In the genomic region with DNA sequence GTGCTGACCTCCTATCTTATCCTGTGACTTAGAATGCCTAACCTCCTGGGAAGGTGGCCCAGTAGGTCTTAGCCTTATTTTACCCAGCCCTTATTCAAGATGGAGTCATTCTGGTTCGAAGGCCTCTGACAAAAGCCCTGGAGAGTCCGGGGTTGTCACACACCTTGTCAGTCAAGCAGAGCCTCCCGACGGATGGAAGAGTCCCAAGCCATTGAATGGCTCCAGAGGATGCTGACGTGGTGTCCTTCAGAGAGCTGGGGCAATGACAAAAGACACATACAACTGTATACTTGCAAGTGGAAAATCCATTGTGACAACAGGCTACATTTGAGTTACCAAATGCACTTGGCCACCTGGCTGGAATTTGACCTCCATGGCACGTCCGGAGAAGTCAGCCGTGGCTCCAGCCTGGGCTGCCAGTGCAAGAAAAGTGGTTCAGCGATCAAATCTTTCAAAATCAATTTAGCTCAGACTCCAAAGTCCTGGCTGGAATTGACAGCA, we compare ENCODE assay signal across 1 cellular context.
A peak's percentile ranks its signal among the peaks of the same experiment; 100 is the strongest.
TF ChIP-seq lines count a peak whose summit lies in the region.

No MANE protein-coding gene starts in this region.

TF ChIP-seq in HepG2, 621 proteins besides CTCF, POLR2A, EP300 and RAD21 (continued from another document and continues in another):
- TF ChIP-seq, protein P1, sequence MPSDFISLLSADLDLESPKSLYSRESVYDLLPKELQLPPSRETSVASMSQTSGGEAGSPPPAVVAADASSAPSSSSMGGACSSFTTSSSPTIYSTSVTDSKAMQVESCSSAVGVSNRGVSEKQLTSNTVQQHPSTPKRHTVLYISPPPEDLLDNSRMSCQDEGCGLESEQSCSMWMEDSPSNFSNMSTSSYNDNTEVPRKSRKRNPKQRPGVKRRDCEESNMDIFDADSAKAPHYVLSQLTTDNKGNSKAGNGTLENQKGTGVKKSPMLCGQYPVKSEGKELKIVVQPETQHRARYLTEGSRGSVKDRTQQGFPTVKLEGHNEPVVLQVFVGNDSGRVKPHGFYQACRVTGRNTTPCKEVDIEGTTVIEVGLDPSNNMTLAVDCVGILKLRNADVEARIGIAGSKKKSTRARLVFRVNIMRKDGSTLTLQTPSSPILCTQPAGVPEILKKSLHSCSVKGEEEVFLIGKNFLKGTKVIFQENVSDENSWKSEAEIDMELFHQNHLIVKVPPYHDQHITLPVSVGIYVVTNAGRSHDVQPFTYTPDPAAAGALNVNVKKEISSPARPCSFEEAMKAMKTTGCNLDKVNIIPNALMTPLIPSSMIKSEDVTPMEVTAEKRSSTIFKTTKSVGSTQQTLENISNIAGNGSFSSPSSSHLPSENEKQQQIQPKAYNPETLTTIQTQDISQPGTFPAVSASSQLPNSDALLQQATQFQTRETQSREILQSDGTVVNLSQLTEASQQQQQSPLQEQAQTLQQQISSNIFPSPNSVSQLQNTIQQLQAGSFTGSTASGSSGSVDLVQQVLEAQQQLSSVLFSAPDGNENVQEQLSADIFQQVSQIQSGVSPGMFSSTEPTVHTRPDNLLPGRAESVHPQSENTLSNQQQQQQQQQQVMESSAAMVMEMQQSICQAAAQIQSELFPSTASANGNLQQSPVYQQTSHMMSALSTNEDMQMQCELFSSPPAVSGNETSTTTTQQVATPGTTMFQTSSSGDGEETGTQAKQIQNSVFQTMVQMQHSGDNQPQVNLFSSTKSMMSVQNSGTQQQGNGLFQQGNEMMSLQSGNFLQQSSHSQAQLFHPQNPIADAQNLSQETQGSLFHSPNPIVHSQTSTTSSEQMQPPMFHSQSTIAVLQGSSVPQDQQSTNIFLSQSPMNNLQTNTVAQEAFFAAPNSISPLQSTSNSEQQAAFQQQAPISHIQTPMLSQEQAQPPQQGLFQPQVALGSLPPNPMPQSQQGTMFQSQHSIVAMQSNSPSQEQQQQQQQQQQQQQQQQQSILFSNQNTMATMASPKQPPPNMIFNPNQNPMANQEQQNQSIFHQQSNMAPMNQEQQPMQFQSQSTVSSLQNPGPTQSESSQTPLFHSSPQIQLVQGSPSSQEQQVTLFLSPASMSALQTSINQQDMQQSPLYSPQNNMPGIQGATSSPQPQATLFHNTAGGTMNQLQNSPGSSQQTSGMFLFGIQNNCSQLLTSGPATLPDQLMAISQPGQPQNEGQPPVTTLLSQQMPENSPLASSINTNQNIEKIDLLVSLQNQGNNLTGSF (CRISPR knock-in tag; IDR thresholded peaks at IDR 0.05): no peak
- TF ChIP-seq ZIK1 (CRISPR knock-in tag; IDR thresholded peaks at IDR 0.05; ENCODE audit: borderline replicate concordance, low read depth): no peak
- no peak for TF ChIP-seq MEF2D (CRISPR knock-in tag; IDR thresholded peaks at IDR 0.05)
- peak; percentile 33 for TF ChIP-seq ZEB1 (IDR thresholded peaks at IDR 0.05; ENCODE audit: insufficient replicate concordance, low read depth)
- no peak for TF ChIP-seq ZNF326 (CRISPR knock-in tag; IDR thresholded peaks at IDR 0.05; ENCODE audit: borderline replicate concordance)
- TF ChIP-seq SAFB2 (CRISPR knock-in tag; IDR thresholded peaks at IDR 0.05; ENCODE audit: borderline replicate concordance, low read depth): no peak
- no peak for TF ChIP-seq ZNF564 (CRISPR knock-in tag; IDR thresholded peaks at IDR 0.05)
- no peak for TF ChIP-seq NFKBIZ (CRISPR knock-in tag; IDR thresholded peaks at IDR 0.05)
- no peak for TF ChIP-seq SATB2 (CRISPR knock-in tag; IDR thresholded peaks at IDR 0.05)
- no peak for TF ChIP-seq NR2C2 (CRISPR knock-in tag; IDR thresholded peaks at IDR 0.05; ENCODE audit: borderline replicate concordance)
- no peak for TF ChIP-seq ZNF713 (CRISPR knock-in tag; IDR thresholded peaks at IDR 0.05)
- no peak for TF ChIP-seq HNRNPK (IDR thresholded peaks at IDR 0.05; ENCODE audit: low read depth, low read length, poor library complexity, severe bottlenecking)
- TF ChIP-seq, protein P2, sequence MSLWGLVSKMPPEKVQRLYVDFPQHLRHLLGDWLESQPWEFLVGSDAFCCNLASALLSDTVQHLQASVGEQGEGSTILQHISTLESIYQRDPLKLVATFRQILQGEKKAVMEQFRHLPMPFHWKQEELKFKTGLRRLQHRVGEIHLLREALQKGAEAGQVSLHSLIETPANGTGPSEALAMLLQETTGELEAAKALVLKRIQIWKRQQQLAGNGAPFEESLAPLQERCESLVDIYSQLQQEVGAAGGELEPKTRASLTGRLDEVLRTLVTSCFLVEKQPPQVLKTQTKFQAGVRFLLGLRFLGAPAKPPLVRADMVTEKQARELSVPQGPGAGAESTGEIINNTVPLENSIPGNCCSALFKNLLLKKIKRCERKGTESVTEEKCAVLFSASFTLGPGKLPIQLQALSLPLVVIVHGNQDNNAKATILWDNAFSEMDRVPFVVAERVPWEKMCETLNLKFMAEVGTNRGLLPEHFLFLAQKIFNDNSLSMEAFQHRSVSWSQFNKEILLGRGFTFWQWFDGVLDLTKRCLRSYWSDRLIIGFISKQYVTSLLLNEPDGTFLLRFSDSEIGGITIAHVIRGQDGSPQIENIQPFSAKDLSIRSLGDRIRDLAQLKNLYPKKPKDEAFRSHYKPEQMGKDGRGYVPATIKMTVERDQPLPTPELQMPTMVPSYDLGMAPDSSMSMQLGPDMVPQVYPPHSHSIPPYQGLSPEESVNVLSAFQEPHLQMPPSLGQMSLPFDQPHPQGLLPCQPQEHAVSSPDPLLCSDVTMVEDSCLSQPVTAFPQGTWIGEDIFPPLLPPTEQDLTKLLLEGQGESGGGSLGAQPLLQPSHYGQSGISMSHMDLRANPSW (CRISPR knock-in tag; IDR thresholded peaks at IDR 0.05; ENCODE audit: borderline replicate concordance): no peak
- no peak for TF ChIP-seq ZNF570 (CRISPR knock-in tag; IDR thresholded peaks at IDR 0.05; ENCODE audit: borderline replicate concordance)
- peak; percentile 84 for TF ChIP-seq TEAD3 (CRISPR knock-in tag; optimal IDR thresholded peaks at IDR 0.05; ENCODE audit: borderline replicate concordance)
- TF ChIP-seq ZNF644 (CRISPR knock-in tag; IDR thresholded peaks at IDR 0.05; ENCODE audit: low read depth): peak; percentile 53; the same call in 1 of the 2 replicates
- TF ChIP-seq, protein P3, sequence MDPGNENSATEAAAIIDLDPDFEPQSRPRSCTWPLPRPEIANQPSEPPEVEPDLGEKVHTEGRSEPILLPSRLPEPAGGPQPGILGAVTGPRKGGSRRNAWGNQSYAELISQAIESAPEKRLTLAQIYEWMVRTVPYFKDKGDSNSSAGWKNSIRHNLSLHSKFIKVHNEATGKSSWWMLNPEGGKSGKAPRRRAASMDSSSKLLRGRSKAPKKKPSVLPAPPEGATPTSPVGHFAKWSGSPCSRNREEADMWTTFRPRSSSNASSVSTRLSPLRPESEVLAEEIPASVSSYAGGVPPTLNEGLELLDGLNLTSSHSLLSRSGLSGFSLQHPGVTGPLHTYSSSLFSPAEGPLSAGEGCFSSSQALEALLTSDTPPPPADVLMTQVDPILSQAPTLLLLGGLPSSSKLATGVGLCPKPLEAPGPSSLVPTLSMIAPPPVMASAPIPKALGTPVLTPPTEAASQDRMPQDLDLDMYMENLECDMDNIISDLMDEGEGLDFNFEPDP (CRISPR knock-in tag; conservative IDR thresholded peaks at IDR 0.05): no peak
- TF ChIP-seq, protein P4, sequence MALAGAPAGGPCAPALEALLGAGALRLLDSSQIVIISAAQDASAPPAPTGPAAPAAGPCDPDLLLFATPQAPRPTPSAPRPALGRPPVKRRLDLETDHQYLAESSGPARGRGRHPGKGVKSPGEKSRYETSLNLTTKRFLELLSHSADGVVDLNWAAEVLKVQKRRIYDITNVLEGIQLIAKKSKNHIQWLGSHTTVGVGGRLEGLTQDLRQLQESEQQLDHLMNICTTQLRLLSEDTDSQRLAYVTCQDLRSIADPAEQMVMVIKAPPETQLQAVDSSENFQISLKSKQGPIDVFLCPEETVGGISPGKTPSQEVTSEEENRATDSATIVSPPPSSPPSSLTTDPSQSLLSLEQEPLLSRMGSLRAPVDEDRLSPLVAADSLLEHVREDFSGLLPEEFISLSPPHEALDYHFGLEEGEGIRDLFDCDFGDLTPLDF (CRISPR knock-in tag; IDR thresholded peaks at IDR 0.05): no peak
- TF ChIP-seq ZNF317 (CRISPR knock-in tag; IDR thresholded peaks at IDR 0.05): peak; percentile 61
- TF ChIP-seq HOXA3 (CRISPR knock-in tag; IDR thresholded peaks at IDR 0.05): peak; percentile 23; the same call in 1 of the 2 replicates
- TF ChIP-seq XRCC5 (optimal IDR thresholded peaks at IDR 0.05; ENCODE audit: low read length): no peak
- no peak for TF ChIP-seq RAD51 (IDR thresholded peaks at IDR 0.05; ENCODE audit: borderline replicate concordance)
- TF ChIP-seq, protein P5, sequence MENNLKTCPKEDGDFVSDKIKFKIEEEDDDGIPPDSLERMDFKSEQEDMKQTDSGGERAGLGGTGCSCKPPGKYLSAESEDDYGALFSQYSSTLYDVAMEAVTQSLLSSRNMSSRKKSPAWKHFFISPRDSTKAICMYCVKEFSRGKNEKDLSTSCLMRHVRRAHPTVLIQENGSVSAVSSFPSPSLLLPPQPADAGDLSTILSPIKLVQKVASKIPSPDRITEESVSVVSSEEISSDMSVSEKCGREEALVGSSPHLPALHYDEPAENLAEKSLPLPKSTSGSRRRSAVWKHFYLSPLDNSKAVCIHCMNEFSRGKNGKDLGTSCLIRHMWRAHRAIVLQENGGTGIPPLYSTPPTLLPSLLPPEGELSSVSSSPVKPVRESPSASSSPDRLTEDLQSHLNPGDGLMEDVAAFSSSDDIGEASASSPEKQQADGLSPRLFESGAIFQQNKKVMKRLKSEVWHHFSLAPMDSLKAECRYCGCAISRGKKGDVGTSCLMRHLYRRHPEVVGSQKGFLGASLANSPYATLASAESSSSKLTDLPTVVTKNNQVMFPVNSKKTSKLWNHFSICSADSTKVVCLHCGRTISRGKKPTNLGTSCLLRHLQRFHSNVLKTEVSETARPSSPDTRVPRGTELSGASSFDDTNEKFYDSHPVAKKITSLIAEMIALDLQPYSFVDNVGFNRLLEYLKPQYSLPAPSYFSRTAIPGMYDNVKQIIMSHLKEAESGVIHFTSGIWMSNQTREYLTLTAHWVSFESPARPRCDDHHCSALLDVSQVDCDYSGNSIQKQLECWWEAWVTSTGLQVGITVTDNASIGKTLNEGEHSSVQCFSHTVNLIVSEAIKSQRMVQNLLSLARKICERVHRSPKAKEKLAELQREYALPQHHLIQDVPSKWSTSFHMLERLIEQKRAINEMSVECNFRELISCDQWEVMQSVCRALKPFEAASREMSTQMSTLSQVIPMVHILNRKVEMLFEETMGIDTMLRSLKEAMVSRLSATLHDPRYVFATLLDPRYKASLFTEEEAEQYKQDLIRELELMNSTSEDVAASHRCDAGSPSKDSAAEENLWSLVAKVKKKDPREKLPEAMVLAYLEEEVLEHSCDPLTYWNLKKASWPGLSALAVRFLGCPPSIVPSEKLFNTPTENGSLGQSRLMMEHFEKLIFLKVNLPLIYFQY (CRISPR knock-in tag; IDR thresholded peaks at IDR 0.05; ENCODE audit: borderline replicate concordance): no peak
- TF ChIP-seq POLR2AphosphoS2 (IDR thresholded peaks at IDR 0.05; ENCODE audit: low read depth, low read length): no peak
- no peak for TF ChIP-seq SOX13 (IDR thresholded peaks at IDR 0.05)
- TF ChIP-seq SOX13 (CRISPR knock-in tag; conservative IDR thresholded peaks at IDR 0.05 in 1 of 2, IDR thresholded peaks at IDR 0.05 in 1 of 2): no peak
- TF ChIP-seq NCOA5 (CRISPR knock-in tag; IDR thresholded peaks at IDR 0.05): no peak
- TF ChIP-seq ZNF30 (CRISPR knock-in tag; IDR thresholded peaks at IDR 0.05): no peak
- no peak for TF ChIP-seq ZNF549 (CRISPR knock-in tag; IDR thresholded peaks at IDR 0.05)
- TF ChIP-seq MIER2 (CRISPR knock-in tag; IDR thresholded peaks at IDR 0.05): no peak
- TF ChIP-seq, protein P6, sequence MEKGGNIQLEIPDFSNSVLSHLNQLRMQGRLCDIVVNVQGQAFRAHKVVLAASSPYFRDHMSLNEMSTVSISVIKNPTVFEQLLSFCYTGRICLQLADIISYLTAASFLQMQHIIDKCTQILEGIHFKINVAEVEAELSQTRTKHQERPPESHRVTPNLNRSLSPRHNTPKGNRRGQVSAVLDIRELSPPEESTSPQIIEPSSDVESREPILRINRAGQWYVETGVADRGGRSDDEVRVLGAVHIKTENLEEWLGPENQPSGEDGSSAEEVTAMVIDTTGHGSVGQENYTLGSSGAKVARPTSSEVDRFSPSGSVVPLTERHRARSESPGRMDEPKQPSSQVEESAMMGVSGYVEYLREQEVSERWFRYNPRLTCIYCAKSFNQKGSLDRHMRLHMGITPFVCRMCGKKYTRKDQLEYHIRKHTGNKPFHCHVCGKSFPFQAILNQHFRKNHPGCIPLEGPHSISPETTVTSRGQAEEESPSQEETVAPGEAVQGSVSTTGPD (CRISPR knock-in tag; IDR thresholded peaks at IDR 0.05): 0 out of 2 replicates have a peak, but pooled peaks have one; percentile 55
- TF ChIP-seq, protein P7, sequence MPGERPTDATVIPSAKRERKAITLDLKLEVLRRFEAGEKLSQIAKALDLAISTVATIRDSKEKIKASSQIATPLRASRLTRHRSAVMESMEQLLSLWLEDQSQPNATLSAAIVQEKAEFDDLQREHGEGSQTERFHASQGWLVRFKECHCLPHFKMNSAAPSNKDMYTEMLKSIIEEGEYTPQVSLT (CRISPR knock-in tag; IDR thresholded peaks at IDR 0.05; ENCODE audit: borderline replicate concordance, low read depth): no peak
- no peak for TF ChIP-seq HMGA1 (CRISPR knock-in tag; conservative IDR thresholded peaks at IDR 0.05)
- TF ChIP-seq PTBP1 (IDR thresholded peaks at IDR 0.05; ENCODE audit: low read depth, low read length, poor library complexity, severe bottlenecking): no peak
- TF ChIP-seq, protein P8, sequence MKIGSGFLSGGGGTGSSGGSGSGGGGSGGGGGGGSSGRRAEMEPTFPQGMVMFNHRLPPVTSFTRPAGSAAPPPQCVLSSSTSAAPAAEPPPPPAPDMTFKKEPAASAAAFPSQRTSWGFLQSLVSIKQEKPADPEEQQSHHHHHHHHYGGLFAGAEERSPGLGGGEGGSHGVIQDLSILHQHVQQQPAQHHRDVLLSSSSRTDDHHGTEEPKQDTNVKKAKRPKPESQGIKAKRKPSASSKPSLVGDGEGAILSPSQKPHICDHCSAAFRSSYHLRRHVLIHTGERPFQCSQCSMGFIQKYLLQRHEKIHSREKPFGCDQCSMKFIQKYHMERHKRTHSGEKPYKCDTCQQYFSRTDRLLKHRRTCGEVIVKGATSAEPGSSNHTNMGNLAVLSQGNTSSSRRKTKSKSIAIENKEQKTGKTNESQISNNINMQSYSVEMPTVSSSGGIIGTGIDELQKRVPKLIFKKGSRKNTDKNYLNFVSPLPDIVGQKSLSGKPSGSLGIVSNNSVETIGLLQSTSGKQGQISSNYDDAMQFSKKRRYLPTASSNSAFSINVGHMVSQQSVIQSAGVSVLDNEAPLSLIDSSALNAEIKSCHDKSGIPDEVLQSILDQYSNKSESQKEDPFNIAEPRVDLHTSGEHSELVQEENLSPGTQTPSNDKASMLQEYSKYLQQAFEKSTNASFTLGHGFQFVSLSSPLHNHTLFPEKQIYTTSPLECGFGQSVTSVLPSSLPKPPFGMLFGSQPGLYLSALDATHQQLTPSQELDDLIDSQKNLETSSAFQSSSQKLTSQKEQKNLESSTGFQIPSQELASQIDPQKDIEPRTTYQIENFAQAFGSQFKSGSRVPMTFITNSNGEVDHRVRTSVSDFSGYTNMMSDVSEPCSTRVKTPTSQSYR (CRISPR knock-in tag; IDR thresholded peaks at IDR 0.05; ENCODE audit: borderline replicate concordance): no peak
- TF ChIP-seq NR2F6 (IDR thresholded peaks at IDR 0.05): no peak
- 0 out of 2 replicates have a peak, but pooled peaks have one; percentile 14 for TF ChIP-seq NR2F6 (CRISPR knock-in tag; IDR thresholded peaks at IDR 0.05)
- TF ChIP-seq ZNF567 (CRISPR knock-in tag; IDR thresholded peaks at IDR 0.05; ENCODE audit: borderline replicate concordance): no peak
- TF ChIP-seq HNF4A (CRISPR knock-in tag; IDR thresholded peaks at IDR 0.05): peak; percentile 80
